In genomic region chr1:153881764-153882163, GRCh38 we compare ENCODE assay signal across 8 cellular contexts. TPM values are rescaled to one million over a fixed set of nuclear protein-coding genes. Genes with fewer than 3 reads are reported as not detected.
DNase-seq lines count a peak whose midpoint lies in the region; ATAC-seq, FAIRE-seq and TF ChIP-seq lines count a peak whose summit lies in the region.
"Had no signal": no experiment of that assay in that cellular context is flagged by ENCODE, and none has a peak within 500 bp of the region (broad histone marks: within the 10 kb centered on the region; RNA-seq: fewer than 3 reads in every experiment).

No MANE protein-coding gene starts in this region.

- no peak for TF ChIP-seq RAD21 in IMR-90 (IDR thresholded peaks at IDR 0.05; ENCODE audit: low read length)

- peak overlapping the region; percentile 76 for H2AFZ ChIP-seq in IMR-90 (replicated peaks; ENCODE audit: low read length, poor library complexity)

- peak overlapping the region; percentile 69 for H2AK9ac ChIP-seq in IMR-90 (replicated peaks; ENCODE audit: low read depth, low read length, poor library complexity)

- peak overlapping the region; percentile 96 for H3K4me2 ChIP-seq in IMR-90 (ENCODE audit: low read depth, low read length)

- peak overlapping the region; percentile 96 for H4K5ac ChIP-seq in IMR-90 (ENCODE audit: low read depth, low read length)

- H3K36me3 ChIP-seq in IMR-90 (ENCODE audit: control insufficient read depth, insufficient read depth, low read length) = no peaks in the 10 kb centered on the region; the same call in 1 of the 2 replicates
- H3K36me3 ChIP-seq in subcutaneous abdominal adipose tissue (ENCODE audit: control insufficient read depth in 5 of 5, insufficient read depth in 5 of 5, low read length in 5 of 5) = no peaks in the 10 kb centered on the region
- peaks cover 0 to 9% (median 0%) of the 10 kb centered on the region in 3 donors for H3K36me3 ChIP-seq in esophagus squamous epithelium

- dilution Hi-C loops in IMR-90 (cut with HindIII; ENCODE audit: low sequenced_read_pairs, unreplicated experiment) = no loop called here

- 100% methylated on average over 1 of the region's 9 CpGs; no CpG with 5 or more reads in 1 of the 2 experiments for WGBS in IMR-90 (ENCODE audit: extremely low coverage in 2 of 2, insufficient read length in 1 of 2), 2 experiments
- 19 to 36% methylated on average over 9 of the region's 9 CpGs for WGBS in esophagus squamous epithelium, 2 donors

- peaks cover 7 to 55% of the 10 kb centered on the region in 2 experiments; a peak in 3 of 4 replicates for H3K79me1 ChIP-seq in IMR-90 (ENCODE audit: low read depth in 1 of 2, low read length in 2 of 2)

- H4K8ac ChIP-seq in IMR-90 (ENCODE audit: low read depth in 2 of 2, low read length in 2 of 2) = peak overlapping the region; percentile 67 to 96

- CTCF ChIA-PET in IMR-90 (lab: Yijun Ruan, JAX) = interaction anchor here (0.6 kb wide), 1 partner anchor 67 kb away, joined by 4 read pairs; no protein-coding TSS in a partner anchor

- no peaks in the 10 kb centered on the region for H3K9me3 ChIP-seq in IMR-90 (ENCODE audit: control insufficient read depth, insufficient read depth, low read length)
- no peaks in the 10 kb centered on the region for H3K9me3 ChIP-seq in subcutaneous abdominal adipose tissue (ENCODE audit: control insufficient read depth in 5 of 5, low read length in 5 of 5)
- H3K9me3 ChIP-seq in esophagus squamous epithelium = no peaks in the 10 kb centered on the region

- DNase-seq in IMR-90 = peak; percentile 62
- DNase-seq in NCI-H748 treated with DMSO at 0.1 percent for 48 hours (lab: John Stamatoyannopoulos, UW) = peak; percentile 94
- peak; percentile 23 for DNase-seq in fibroblast of the conjunctiva (ENCODE audit: low read depth)
- no peak for DNase-seq in urothelium cell line (ENCODE audit: low spot score)
- DNase-seq in esophagus squamous epithelium (lab: John Stamatoyannopoulos, UW) = no peak
- DNase-seq: T-helper 2 cell had no signal

- H3K27ac ChIP-seq in IMR-90 (ENCODE audit: insufficient read depth, low read length) (peak overlapping the region; percentile 95), subcutaneous abdominal adipose tissue (ENCODE audit: low read depth, low read length) (peak overlapping the region; percentile 8), esophagus squamous epithelium (no peak overlapping the region)

- no peak overlapping the region; the same call in 2 of the 3 replicates for H2BK15ac ChIP-seq in IMR-90 (ENCODE audit: low read depth, low read length)

- peak overlapping the region; percentile 83 for H3K56ac ChIP-seq in IMR-90 (ENCODE audit: extremely low read depth, insufficient read depth, low read length)

- intact Hi-C loops in IMR-90 (cut with micrococcal nuclease) (loop anchor here (5.0 kb wide), 1 partner anchor 41 kb away; the partner anchor contains the start of gene GATAD2B), esophagus squamous epithelium (cut with DNase I) (no loop called here)

- H2AK5ac ChIP-seq in IMR-90 (ENCODE audit: low read depth, low read length) = no peak overlapping the region; the same call in 1 of the 2 replicates

- TF ChIP-seq CTCF in IMR-90 (conservative IDR thresholded peaks at IDR 0.05; ENCODE audit: low read depth, low read length) = no peak
- no peak for TF ChIP-seq CTCF in esophagus squamous epithelium (IDR thresholded peaks at IDR 0.05)

- in situ Hi-C loops in IMR-90 (cut with MboI; ENCODE audit: low sequenced_read_pairs) = no loop called here

- H2BK20ac ChIP-seq in IMR-90 (ENCODE audit: low read depth, low read length) = peak overlapping the region; percentile 4; the same call in 1 of the 2 replicates

- peak overlapping the region; percentile 95 for H3K18ac ChIP-seq in IMR-90 (ENCODE audit: low read depth, low read length)

- no peaks in the 10 kb centered on the region; the same call in 1 of the 2 replicates for H3K9me1 ChIP-seq in IMR-90 (ENCODE audit: insufficient read depth, low read length)

- peak; percentile 50 for ATAC-seq in IMR-90 (ENCODE audit: low read depth)
- ATAC-seq in GM18505 (IDR thresholded peaks at IDR 0.05; ENCODE audit: unreplicated experiment) = no peak

- H2BK5ac ChIP-seq in IMR-90 (ENCODE audit: low read depth, low read length, poor library complexity, severe bottlenecking) = peak overlapping the region; percentile 93

- H4K20me1 ChIP-seq in IMR-90 (ENCODE audit: insufficient read depth, low read length) = peaks cover 10% of the 10 kb centered on the region; the same call in 1 of the 2 replicates

- POLR2A ChIA-PET in IMR-90 (lab: Charles Lee; ENCODE audit: unreplicated experiment) = interaction anchor here (0.5 kb wide), 1 partner anchor 98 kb away, joined by 7 read pairs; no protein-coding TSS in a partner anchor

- H4K91ac ChIP-seq in IMR-90 (ENCODE audit: insufficient read depth, low read depth, low read length) = peak overlapping the region; percentile 70

- peak overlapping the region; percentile 46 for H3K4me3 ChIP-seq in IMR-90 (ENCODE audit: insufficient read depth, low read depth, low read length)
- H3K4me3 ChIP-seq in subcutaneous abdominal adipose tissue (ENCODE audit: low read depth in 1 of 5, low read length in 5 of 5) = peak overlapping the region in 2 of 5 donors; percentile 20 to 28
- H3K4me3 ChIP-seq in esophagus squamous epithelium = peak overlapping the region in 1 of 4 donors; percentile 5

- peak overlapping the region; percentile 90 for H3K14ac ChIP-seq in IMR-90 (replicated peaks; ENCODE audit: low read depth, low read length)

- peak overlapping the region; percentile 6; the same call in 1 of the 2 replicates for H2BK120ac ChIP-seq in IMR-90 (ENCODE audit: low read depth, low read length)

- peak overlapping the region; percentile 23 for H3K4ac ChIP-seq in IMR-90 (ENCODE audit: low read depth, low read length)

- TF ChIP-seq POLR2A in IMR-90 (IDR thresholded peaks at IDR 0.05; ENCODE audit: low read depth, low read length) (no peak), GM18505 (IDR thresholded peaks at IDR 0.05; ENCODE audit: borderline replicate concordance, extremely low read depth, insufficient read depth, insufficient read length) (no peak), esophagus squamous epithelium (IDR thresholded peaks at IDR 0.05) (no peak)

- H3K23ac ChIP-seq in IMR-90 (ENCODE audit: low read depth, low read length) = peak overlapping the region; percentile 30; the same call in 1 of the 2 replicates

- H3K9ac ChIP-seq in IMR-90 (ENCODE audit: low read depth, low read length) = peak overlapping the region; percentile 80
- H3K9ac ChIP-seq in subcutaneous abdominal adipose tissue (ENCODE audit: low read length in 5 of 5) = peak overlapping the region in 2 of 5 donors; percentile 22 to 25

- BruUV-seq in IMR-90 (replicated peaks; lab: Mats Ljungman, UMichigan) = no TSS peak

- H3K27me3 ChIP-seq in IMR-90 (ENCODE audit: control insufficient read depth, insufficient read depth, low read length) (no peaks in the 10 kb centered on the region), subcutaneous abdominal adipose tissue (ENCODE audit: control insufficient read depth in 5 of 5, insufficient read depth in 4 of 5, low read length in 5 of 5) (no peaks in the 10 kb centered on the region), esophagus squamous epithelium (no peaks in the 10 kb centered on the region)

- no peak for FAIRE-seq in urothelium cell line (lab: Jason Lieb, UNC)

- H3K4me1 ChIP-seq in IMR-90 (ENCODE audit: control insufficient read depth, insufficient read depth, low read length) (peaks cover 6% of the 10 kb centered on the region), subcutaneous abdominal adipose tissue (ENCODE audit: control insufficient read depth in 5 of 5, insufficient read depth in 5 of 5, low read length in 5 of 5) (peaks cover 4 to 26% (median 24%) of the 10 kb centered on the region in 5 donors), esophagus squamous epithelium (peaks cover 8 to 34% (median 25%) of the 10 kb centered on the region in 3 donors)

TF ChIP-seq in IMR-90, 13 proteins besides CTCF, POLR2A, EP300 and RAD21:
- no peak for TF ChIP-seq ELK1 (IDR thresholded peaks at IDR 0.05; ENCODE audit: borderline replicate concordance, low read depth, low read length)
- TF ChIP-seq RFX5 (IDR thresholded peaks at IDR 0.05; ENCODE audit: low read depth, low read length) = no peak
- no peak for TF ChIP-seq FOS (IDR thresholded peaks at IDR 0.05; ENCODE audit: low read depth, low read length)
- no peak for TF ChIP-seq SMC3 (IDR thresholded peaks at IDR 0.05; ENCODE audit: low read depth, low read length)
- no peak for TF ChIP-seq CEBPB (IDR thresholded peaks at IDR 0.05; ENCODE audit: low read depth, low read length)
- no peak for TF ChIP-seq MXI1 (IDR thresholded peaks at IDR 0.05; ENCODE audit: borderline replicate concordance, low read depth, low read length)
- no peak for TF ChIP-seq NFE2L2 (IDR thresholded peaks at IDR 0.05; ENCODE audit: low read depth, low read length)
- no peak for TF ChIP-seq MAFK (IDR thresholded peaks at IDR 0.05; ENCODE audit: low read depth, low read length)
- no peak for TF ChIP-seq RCOR1 (IDR thresholded peaks at IDR 0.05; ENCODE audit: insufficient replicate concordance, low read length)
- TF ChIP-seq BHLHE40 (IDR thresholded peaks at IDR 0.05; ENCODE audit: low read depth, low read length) = no peak
- TF ChIP-seq MAZ (IDR thresholded peaks at IDR 0.05; ENCODE audit: borderline replicate concordance, low read depth, low read length) = no peak

RNA-seq across cellular contexts. Expression of gene GATAD2B, which starts 41.0 kb away (rescaled TPM):
- total RNA-seq in IMR-90 (2012; rRNA removed) (3.8 and 5.6 TPM in 2 replicates), esophagus squamous epithelium (10 to 100 TPM in 3 of 4 donors, 1 to 10 TPM in 1; 9.7 to 16.6 (median 12.0) TPM)
- 6.1 and 6.2 TPM in 2 replicates for polyA plus RNA-seq in IMR-90 (2012; rRNA removed)
- polyA plus RNA-seq in IMR-90 (2012; cell fraction: cytosol; rRNA removed) = 3.1 and 3.6 TPM in 2 replicates
- 5.0 and 9.7 TPM in 2 replicates for polyA plus RNA-seq in IMR-90 (2012; cell fraction: nucleus; rRNA removed; ENCODE audit: low replicate concordance)

Comparison
In these comparisons a context has a peak if more than half of its experiments do, and no peak if none do; other contexts are left out.
1. DNase-seq: peak in IMR-90 (single experiment), NCI-H748 treated with DMSO at 0.1 percent for 48 hours (single experiment) and fibroblast of the conjunctiva (single experiment); none in urothelium cell line (single experiment) and esophagus squamous epithelium (single experiment).
2. H3K27ac ChIP-seq: peak in IMR-90 (single experiment) and subcutaneous abdominal adipose tissue (single experiment); none in esophagus squamous epithelium (0 of 4).